Comparison of ENCODE assay signal across 12 cellular contexts in genomic region chr18:8798996-8799395, GRCh38.
DNase-seq lines count a peak whose midpoint lies in the region; ATAC-seq and TF ChIP-seq lines count a peak whose summit lies in the region.
"Had no signal": no experiment of that assay in that cellular context is flagged by ENCODE, and none has a peak within 500 bp of the region (broad histone marks: within the 10 kb centered on the region; RNA-seq: fewer than 3 reads in every experiment).

No MANE protein-coding gene starts in this region.

- H3K36me3 ChIP-seq in A673 (ENCODE audit: insufficient read depth, low read length, poor library complexity, severe bottlenecking) (no peaks in the 10 kb centered on the region), mucosa of descending colon (ENCODE audit: low read depth) (no peaks in the 10 kb centered on the region), left lung (no peaks in the 10 kb centered on the region)
- H3K36me3 ChIP-seq: right lobe of liver, tibial artery had no signal

- no peak for TF ChIP-seq CTCF in A673 (conservative IDR thresholded peaks at IDR 0.05; ENCODE audit: low read depth, low read length)
- TF ChIP-seq CTCF in HFFc6 (IDR thresholded peaks at IDR 0.05) = no peak
- no peak for TF ChIP-seq CTCF in mucosa of descending colon (IDR thresholded peaks at IDR 0.05)
- no peak for TF ChIP-seq CTCF in GM13976 (IDR thresholded peaks at IDR 0.05; ENCODE audit: borderline replicate concordance, control extremely low read depth, extremely low read depth, insufficient read depth, missing control alignments)
- no peak for TF ChIP-seq CTCF in left lung (IDR thresholded peaks at IDR 0.05)
- TF ChIP-seq CTCF in natural killer cell (IDR thresholded peaks at IDR 0.05) = no peak

- CTCF ChIA-PET in A673 (lab: Charles Lee) = no interaction called here

- H3K4me3 Mint-ChIP-seq in HFFc6 (no peak overlapping the region), natural killer cell (no peak overlapping the region)
- no peak overlapping the region for H3K4me3 Mint-ChIP-seq in activated CD4-positive, alpha-beta T cell treated with anti-CD3 and anti-CD28 coated beads, Interleukin-2, amount 10 ng/mL, durations not matched to agents 24 days and 14 days

- H3K9me3 ChIP-seq in A673 (ENCODE audit: low read depth, low read length, poor library complexity, severe bottlenecking) = no peaks in the 10 kb centered on the region
- no peaks in the 10 kb centered on the region for H3K9me3 ChIP-seq in mucosa of descending colon
- H3K9me3 ChIP-seq in left lung = no peaks in the 10 kb centered on the region
- H3K9me3 ChIP-seq: right lobe of liver, tibial artery had no signal

- no peak overlapping the region for H3K27ac ChIP-seq in A673 (ENCODE audit: low read depth, low read length, poor library complexity, severe bottlenecking)
- H3K27ac ChIP-seq in left lung = no peak overlapping the region
- H3K27ac ChIP-seq: right lobe of liver had no signal

- H3K9me3 Mint-ChIP-seq in HFFc6 = no peaks in the 10 kb centered on the region
- H3K9me3 Mint-ChIP-seq in activated CD4-positive, alpha-beta T cell treated with anti-CD3 and anti-CD28 coated beads, Interleukin-2, amount 10 ng/mL, durations not matched to agents 24 days and 14 days = no peaks in the 10 kb centered on the region
- no peaks in the 10 kb centered on the region for H3K9me3 Mint-ChIP-seq in natural killer cell

- peaks cover 94% of the 10 kb centered on the region for H3K4me1 Mint-ChIP-seq in HFFc6 (ENCODE audit: low read depth)
- peaks cover 4% of the 10 kb centered on the region for H3K4me1 Mint-ChIP-seq in activated CD4-positive, alpha-beta T cell treated with anti-CD3 and anti-CD28 coated beads, Interleukin-2, amount 10 ng/mL, durations not matched to agents 24 days and 14 days
- H3K4me1 Mint-ChIP-seq in natural killer cell = no peaks in the 10 kb centered on the region

- in situ Hi-C loops in GM13976 (cut with MboI; ENCODE audit: low sequenced_read_pairs, unreplicated experiment) = no loop called here

- no peak overlapping the region for H3K4me3 ChIP-seq in A673 (ENCODE audit: low read depth, low read length, poor library complexity, severe bottlenecking)
- H3K4me3 ChIP-seq in mucosa of descending colon = no peak overlapping the region
- H3K4me3 ChIP-seq in left lung = no peak overlapping the region
- H3K4me3 ChIP-seq: right lobe of liver had no signal

- peaks cover 7% of the 10 kb centered on the region for H3K27me3 Mint-ChIP-seq in HFFc6 (ENCODE audit: insufficient read depth)
- H3K27me3 Mint-ChIP-seq in activated CD4-positive, alpha-beta T cell treated with anti-CD3 and anti-CD28 coated beads, Interleukin-2, amount 10 ng/mL, durations not matched to agents 24 days and 14 days = peaks cover 8% of the 10 kb centered on the region
- H3K27me3 Mint-ChIP-seq in natural killer cell (ENCODE audit: low read depth in 2 of 2) = peaks cover 0 to 23% of the 10 kb centered on the region in 2 donors

- no TSS peak for BruUV-seq in A673 (replicated peaks; lab: Mats Ljungman, UMichigan)

- DNase-seq in A673 (ENCODE audit: low spot score) = peak; percentile 19
- DNase-seq in HFFc6 = no peak
- peak; percentile 53 to 78 (median 66) for DNase-seq in mucosa of descending colon
- DNase-seq in GM13976 (ENCODE audit: low spot score) = no peak
- no peak for DNase-seq in activated CD4-positive, alpha-beta T cell treated with anti-CD3 and anti-CD28 coated beads, Interleukin-2, amount 10 ng/mL, durations not matched to agents 24 days and 14 days
- no peak for DNase-seq in left lung
- no peak for DNase-seq in natural killer cell
- DNase-seq: activated CD8-positive, alpha-beta memory T cell treated with anti-CD3 and anti-CD28 coated beads, Interleukin-2, amount 50 U/mL, for 48 hours; NCI-H1436 treated with DMSO at 0.1 percent for 48 hours; right lobe of liver; tibial artery had no signal

- peak overlapping the region; percentile 99 for H3K27ac Mint-ChIP-seq in HFFc6
- H3K27ac Mint-ChIP-seq in activated CD4-positive, alpha-beta T cell treated with anti-CD3 and anti-CD28 coated beads, Interleukin-2, amount 10 ng/mL, durations not matched to agents 24 days and 14 days = no peak overlapping the region
- no peak overlapping the region for H3K27ac Mint-ChIP-seq in natural killer cell

- ATAC-seq in SK-N-SH treated with all-trans-retinoic acid at 6 μM for 48 hours (peak; percentile 23), mucosa of descending colon (peak; percentile 72), left lung (no peak), natural killer cell (no peak)

- no peaks in the 10 kb centered on the region for H3K4me1 ChIP-seq in A673 (ENCODE audit: insufficient read depth, low read length, poor library complexity, severe bottlenecking)
- H3K4me1 ChIP-seq in mucosa of descending colon (ENCODE audit: low read depth) = peaks cover 8% of the 10 kb centered on the region
- H3K4me1 ChIP-seq in left lung = no peaks in the 10 kb centered on the region

- POLR2A ChIA-PET in A673 (lab: Charles Lee; ENCODE audit: low non-redundant PET) = no interaction called here

- H3K36me3 Mint-ChIP-seq in HFFc6 (ENCODE audit: low read depth) (peaks cover 45% of the 10 kb centered on the region), natural killer cell (no peaks in the 10 kb centered on the region)
- H3K36me3 Mint-ChIP-seq in activated CD4-positive, alpha-beta T cell treated with anti-CD3 and anti-CD28 coated beads, Interleukin-2, amount 10 ng/mL, durations not matched to agents 24 days and 14 days (ENCODE audit: low read depth) = no peaks in the 10 kb centered on the region

- intact Hi-C loops in A673 (cut with micrococcal nuclease; ENCODE audit: unreplicated experiment) (no loop called here), mucosa of descending colon (cut with DNase I, micrococcal nuclease) (loop anchor here in 1 of 2 donors (10.0 kb wide), 1 partner anchor 94 kb away; the partner anchor contains the start of gene MTCL1), left lung (cut with DNase I) (no loop called here), natural killer cell (cut with micrococcal nuclease) (no loop called here)
- intact Hi-C loops in activated CD4-positive, alpha-beta T cell treated with anti-CD3 and anti-CD28 coated beads, Interleukin-2, amount 10 ng/mL, durations not matched to agents 24 days and 14 days (cut with micrococcal nuclease) = no loop called here

- no peaks in the 10 kb centered on the region for H3K27me3 ChIP-seq in A673 (replicated peaks; ENCODE audit: insufficient read depth, low read depth, low read length, poor library complexity)
- no peaks in the 10 kb centered on the region for H3K27me3 ChIP-seq in left lung
- H3K27me3 ChIP-seq: right lobe of liver, tibial artery had no signal

TF ChIP-seq in SK-N-SH treated with all-trans-retinoic acid at 6 μM for 48 hours, 23 proteins besides CTCF, POLR2A, EP300 and RAD21:
- peak; percentile 63; the same call in 1 of the 2 replicates for TF ChIP-seq TCF4 (CRISPR knock-in tag; IDR thresholded peaks at IDR 0.05; ENCODE audit: borderline replicate concordance)
- TF ChIP-seq ZNF565 (CRISPR knock-in tag; conservative IDR thresholded peaks at IDR 0.05; ENCODE audit: low read depth) = no peak
- TF ChIP-seq CREB5 (CRISPR knock-in tag; IDR thresholded peaks at IDR 0.05; ENCODE audit: low read depth) = no peak
- no peak for TF ChIP-seq SNAI2 (CRISPR knock-in tag; IDR thresholded peaks at IDR 0.05)
- TF ChIP-seq TOX (CRISPR knock-in tag; IDR thresholded peaks at IDR 0.05; ENCODE audit: borderline replicate concordance) = no peak
- TF ChIP-seq GLIS3 (CRISPR knock-in tag; IDR thresholded peaks at IDR 0.05) = no peak
- TF ChIP-seq PPARA (CRISPR knock-in tag; IDR thresholded peaks at IDR 0.05; ENCODE audit: borderline replicate concordance) = no peak
- no peak for TF ChIP-seq ZC3H10 (CRISPR knock-in tag; IDR thresholded peaks at IDR 0.05)
- peak; percentile 60; the same call in 1 of the 2 replicates for TF ChIP-seq ZFP3 (CRISPR knock-in tag; IDR thresholded peaks at IDR 0.05)
- 0 out of 2 replicates have a peak, but pooled peaks have one; percentile 41 for TF ChIP-seq CSDC2 (CRISPR knock-in tag; IDR thresholded peaks at IDR 0.05)
- TF ChIP-seq BACH2 (CRISPR knock-in tag; IDR thresholded peaks at IDR 0.05; ENCODE audit: borderline replicate concordance) = no peak

Comparison
In these comparisons a context has a peak if more than half of its experiments do, and no peak if none do; other contexts are left out.
1. DNase-seq: peak in A673 (single experiment) and mucosa of descending colon (3 of 3); none in HFFc6 (single experiment), GM13976 (single experiment), activated CD4-positive, alpha-beta T cell treated with anti-CD3 and anti-CD28 coated beads, Interleukin-2, amount 10 ng/mL, durations not matched to agents 24 days and 14 days (single experiment), left lung (0 of 2) and natural killer cell (single experiment).
2. ATAC-seq: peak in SK-N-SH treated with all-trans-retinoic acid at 6 μM for 48 hours (single experiment) and mucosa of descending colon (single experiment); none in left lung (single experiment) and natural killer cell (0 of 3).